22 cellular contexts compared by ENCODE assay signal in the genomic region with DNA sequence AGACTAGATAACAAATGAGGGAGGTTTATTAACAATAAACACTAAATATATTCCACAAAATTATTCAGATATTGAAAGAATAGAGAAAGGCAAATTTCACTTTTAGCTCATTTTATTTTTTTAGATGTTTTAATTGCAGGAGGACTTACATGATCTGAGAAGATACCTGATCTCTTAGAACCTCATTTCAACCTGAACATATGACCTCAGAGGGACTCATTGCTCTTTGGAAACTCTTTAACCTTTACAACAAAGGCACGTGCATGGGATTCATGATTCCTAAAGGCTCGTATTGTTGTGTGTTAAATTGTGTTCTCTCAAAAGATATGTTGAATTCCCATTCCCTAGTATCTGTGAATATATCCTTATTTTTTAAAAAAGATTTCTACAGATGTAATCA. TPM values are rescaled to one million over a fixed set of nuclear protein-coding genes. Genes with fewer than 3 reads are reported as not detected.
A peak's percentile ranks its signal among the peaks of the same experiment; 100 is the strongest.
DNase-seq lines count a peak whose midpoint lies in the region; ATAC-seq and TF ChIP-seq lines count a peak whose summit lies in the region.
"Had no signal": no experiment of that assay in that cellular context is flagged by ENCODE, and none has a peak within 500 bp of the region (broad histone marks: within the 10 kb centered on the region; RNA-seq: fewer than 3 reads in every experiment).

No MANE protein-coding gene starts in this region.

- H3K27ac Mint-ChIP-seq in activated T-cell treated with anti-CD3 and anti-CD28 coated beads, Interleukin-2, amount 50 U/mL, for 24 hours: peak overlapping the region; percentile 38
- peak overlapping the region; percentile 14 for H3K27ac Mint-ChIP-seq in activated T-helper 1 cell treated with anti-CD3 and anti-CD28 coated beads, Interleukin-12 subunit alpha, Interleukin-12 subunit beta, Interleukin-2, Interleukin-4 antibody, amounts not matched to agents 30 ng/mL and 10 ng/mL and 1 ng/mL, durations not matched to agents 14 hours and 24 hours and 36 hours
- H3K27ac Mint-ChIP-seq in neural crest cell (ENCODE audit: unreplicated experiment): peak overlapping the region; percentile 96

- peaks cover 14% of the 10 kb centered on the region for H3K9me3 ChIP-seq in KOPT-K1 (ENCODE audit: insufficient read depth, low read length, poor library complexity, severe bottlenecking)
- H3K9me3 ChIP-seq in SJCRH30 (replicated peaks): peaks cover 3% of the 10 kb centered on the region; the same call in 1 of the 2 replicates
- H3K9me3 ChIP-seq: gastroesophageal sphincter, SJSA1, tibial artery had no signal

- no peak for ATAC-seq in GM21576 (IDR thresholded peaks at IDR 0.05; ENCODE audit: unreplicated experiment)
- ATAC-seq: gastroesophageal sphincter had no signal

- H3K27me3 Mint-ChIP-seq in activated T-cell treated with anti-CD3 and anti-CD28 coated beads, Interleukin-2, amount 50 U/mL, for 24 hours: no peaks in the 10 kb centered on the region
- no peaks in the 10 kb centered on the region for H3K27me3 Mint-ChIP-seq in activated T-helper 1 cell treated with anti-CD3 and anti-CD28 coated beads, Interleukin-12 subunit alpha, Interleukin-12 subunit beta, Interleukin-2, Interleukin-4 antibody, amounts not matched to agents 30 ng/mL and 10 ng/mL and 1 ng/mL, durations not matched to agents 14 hours and 24 hours and 36 hours (ENCODE audit: insufficient read depth)
- no peaks in the 10 kb centered on the region for H3K27me3 Mint-ChIP-seq in neural crest cell (ENCODE audit: low read depth)
- H3K27me3 Mint-ChIP-seq: CD4-positive, alpha-beta memory T cell; T-cell had no signal

- intact Hi-C loops in activated T-helper 1 cell treated with anti-CD3 and anti-CD28 coated beads, Interleukin-12 subunit alpha, Interleukin-12 subunit beta, Interleukin-2, Interleukin-4 antibody, amounts not matched to agents 30 ng/mL and 10 ng/mL and 1 ng/mL, durations not matched to agents 14 hours and 24 hours and 36 hours (cut with micrococcal nuclease): loop anchor here (5.0 kb wide), 2 partner anchors 34 to 36 kb away; a partner anchor contains a TSS

- H3K4me3 Mint-ChIP-seq in activated T-cell treated with anti-CD3 and anti-CD28 coated beads, Interleukin-2, amount 50 U/mL, for 24 hours: no peak overlapping the region
- H3K4me3 Mint-ChIP-seq in activated T-helper 1 cell treated with anti-CD3 and anti-CD28 coated beads, Interleukin-12 subunit alpha, Interleukin-12 subunit beta, Interleukin-2, Interleukin-4 antibody, amounts not matched to agents 30 ng/mL and 10 ng/mL and 1 ng/mL, durations not matched to agents 14 hours and 24 hours and 36 hours: no peak overlapping the region
- no peak overlapping the region for H3K4me3 Mint-ChIP-seq in neural crest cell
- H3K4me3 Mint-ChIP-seq: immature natural killer cell had no signal

- H3K4me1 ChIP-seq in SJCRH30: no peaks in the 10 kb centered on the region
- H3K4me1 ChIP-seq: SJSA1, tibial artery had no signal

- H3K4me3 ChIP-seq in SJCRH30: no peak overlapping the region
- H3K4me3 ChIP-seq: gastroesophageal sphincter, SJSA1, tibial artery had no signal

- peak overlapping the region; percentile 75 for H3K27ac ChIP-seq in KOPT-K1 (ENCODE audit: low read depth, low read length, poor library complexity, severe bottlenecking)
- H3K27ac ChIP-seq in SJCRH30: no peak overlapping the region
- H3K27ac ChIP-seq: gastroesophageal sphincter, SJSA1, tibial artery had no signal

- 0 out of 2 replicates have a peak, but pooled peaks cover 4% of the 10 kb centered on the region for H3K36me3 ChIP-seq in KOPT-K1 (ENCODE audit: insufficient read depth, low read length)
- H3K36me3 ChIP-seq in SJCRH30: no peaks in the 10 kb centered on the region
- H3K36me3 ChIP-seq: gastroesophageal sphincter, SJSA1, tibial artery had no signal

- DNase-seq in activated T-cell treated with anti-CD3 and anti-CD28 coated beads, Interleukin-2, amount 50 U/mL, for 24 hours: no peak
- no peak for DNase-seq in activated T-cell treated with anti-CD3 and anti-CD28 coated beads for 4 hours
- no peak for DNase-seq in activated T-helper 1 cell treated with anti-CD3 and anti-CD28 coated beads, Interleukin-12 subunit alpha, Interleukin-12 subunit beta, Interleukin-2, Interleukin-4 antibody, amounts not matched to agents 30 ng/mL and 10 ng/mL and 1 ng/mL, durations not matched to agents 14 hours and 24 hours and 36 hours (ENCODE audit: low spot score)
- DNase-seq in neural crest cell (ENCODE audit: low read depth, low spot score): no peak
- no peak for DNase-seq in DMS 273 (lab: John Stamatoyannopoulos, UW; ENCODE audit: unreplicated experiment)
- DNase-seq in SJCRH30: no peak
- DNase-seq: CD4-positive, alpha-beta memory T cell; dermis blood vessel endothelial cell; DMS 273 treated with DMSO at 0.1 percent for 48 hours; EL; hypothalamus; immature natural killer cell; NCI-H1092 treated with DMSO at 0.1 percent for 48 hours; NCI-H187 treated with DMSO at 0.1 percent for 48 hours; NCI-H524; stimulated activated CD4-positive, alpha-beta T cell treated with anti-CD3 and anti-CD28 coated beads, Interleukin-15, amount 100 ng/mL, for 24 hours; T-cell; tibial artery had no signal

- no peaks in the 10 kb centered on the region for H3K9me3 Mint-ChIP-seq in activated T-cell treated with anti-CD3 and anti-CD28 coated beads, Interleukin-2, amount 50 U/mL, for 24 hours
- peaks cover 7% of the 10 kb centered on the region for H3K9me3 Mint-ChIP-seq in activated T-helper 1 cell treated with anti-CD3 and anti-CD28 coated beads, Interleukin-12 subunit alpha, Interleukin-12 subunit beta, Interleukin-2, Interleukin-4 antibody, amounts not matched to agents 30 ng/mL and 10 ng/mL and 1 ng/mL, durations not matched to agents 14 hours and 24 hours and 36 hours
- no peaks in the 10 kb centered on the region for H3K9me3 Mint-ChIP-seq in neural crest cell
- H3K9me3 Mint-ChIP-seq: T-cell had no signal

- no peaks in the 10 kb centered on the region for H3K27me3 ChIP-seq in SJCRH30
- H3K27me3 ChIP-seq: gastroesophageal sphincter, SJSA1, tibial artery had no signal

- peaks cover 20% of the 10 kb centered on the region for H3K4me1 Mint-ChIP-seq in activated T-cell treated with anti-CD3 and anti-CD28 coated beads, Interleukin-2, amount 50 U/mL, for 24 hours (ENCODE audit: low read depth)
- peaks cover 19% of the 10 kb centered on the region for H3K4me1 Mint-ChIP-seq in activated T-helper 1 cell treated with anti-CD3 and anti-CD28 coated beads, Interleukin-12 subunit alpha, Interleukin-12 subunit beta, Interleukin-2, Interleukin-4 antibody, amounts not matched to agents 30 ng/mL and 10 ng/mL and 1 ng/mL, durations not matched to agents 14 hours and 24 hours and 36 hours (ENCODE audit: low read depth)
- H3K4me1 Mint-ChIP-seq in neural crest cell: peaks cover 15% of the 10 kb centered on the region

- TF ChIP-seq CTCF in neural crest cell (conservative IDR thresholded peaks at IDR 0.05): no peak

- no peaks in the 10 kb centered on the region for H3K36me3 Mint-ChIP-seq in activated T-cell treated with anti-CD3 and anti-CD28 coated beads, Interleukin-2, amount 50 U/mL, for 24 hours (ENCODE audit: low read depth)
- H3K36me3 Mint-ChIP-seq in activated T-helper 1 cell treated with anti-CD3 and anti-CD28 coated beads, Interleukin-12 subunit alpha, Interleukin-12 subunit beta, Interleukin-2, Interleukin-4 antibody, amounts not matched to agents 30 ng/mL and 10 ng/mL and 1 ng/mL, durations not matched to agents 14 hours and 24 hours and 36 hours (ENCODE audit: low read depth): peaks cover 3% of the 10 kb centered on the region
- no peaks in the 10 kb centered on the region for H3K36me3 Mint-ChIP-seq in neural crest cell (ENCODE audit: low read depth)
- H3K36me3 Mint-ChIP-seq: CD4-positive, alpha-beta memory T cell; T-cell had no signal

RNA-seq across cellular contexts. Expression of a gene that starts 35.7 kb away (rescaled TPM):
- 98.5 and 118 TPM in 2 replicates for total RNA-seq in activated T-helper 1 cell treated with anti-CD3 and anti-CD28 coated beads, Interleukin-12 subunit alpha, Interleukin-12 subunit beta, Interleukin-2, Interleukin-4 antibody, amounts not matched to agents 30 ng/mL and 10 ng/mL and 1 ng/mL, durations not matched to agents 14 hours and 24 hours and 36 hours
- 74.4 and 75.6 TPM in 2 replicates for total RNA-seq in neural crest cell
- 22.1 and 22.7 TPM in 2 replicates for total RNA-seq in SJCRH30 (2014; rRNA removed; shearing (Covaris generic))

Comparison
In these comparisons a context has a peak if more than half of its experiments do, and no peak if none do; other contexts are left out.
1. H3K27ac Mint-ChIP-seq: peak in every context shown above with its lines; median percentile 96 in neural crest cell; 38 in activated T-cell treated with anti-CD3 and anti-CD28 coated beads, Interleukin-2, amount 50 U/mL, for 24 hours; 14 in activated T-helper 1 cell treated with anti-CD3 and anti-CD28 coated beads, Interleukin-12 subunit alpha, Interleukin-12 subunit beta, Interleukin-2, Interleukin-4 antibody, amounts not matched to agents 30 ng/mL and 10 ng/mL and 1 ng/mL, durations not matched to agents 14 hours and 24 hours and 36 hours.